In genomic region chr22:20912494-20912893, GRCh38 we compare ENCODE assay signal across 18 cellular contexts. TPM values are rescaled to one million over a fixed set of nuclear protein-coding genes. Genes with fewer than 3 reads are reported as not detected.
DNase-seq lines count a peak whose midpoint lies in the region; ATAC-seq and TF ChIP-seq lines count a peak whose summit lies in the region.
"Had no signal": no experiment of that assay in that cellular context is flagged by ENCODE, and none has a peak within 500 bp of the region (broad histone marks: within the 10 kb centered on the region; RNA-seq: fewer than 3 reads in every experiment).

No MANE protein-coding gene starts in this region.

- H3K9ac ChIP-seq in mammary epithelial cell (ENCODE audit: insufficient read depth, low read length) (no peak overlapping the region), IMR-90 (ENCODE audit: low read depth, low read length) (no peak overlapping the region)
- H3K9ac ChIP-seq: BLaER1 treated with 17β-estradiol and CSF1 and Interleukin-3, amounts not matched to agents 10 nM and 100 nM; GM23248 had no signal

- H3K4me1 ChIP-seq in mammary epithelial cell (ENCODE audit: insufficient read depth, low read length) (peaks cover 6% of the 10 kb centered on the region), IMR-90 (ENCODE audit: control insufficient read depth, insufficient read depth, low read length) (0 out of 2 replicates have a peak, but pooled peaks cover 2% of the 10 kb centered on the region), foreskin keratinocyte (peaks cover 13% of the 10 kb centered on the region), upper lobe of right lung (peaks cover 8% of the 10 kb centered on the region)

- H3K9me3 Mint-ChIP-seq in MCF 10A (ENCODE audit: unreplicated experiment): no peaks in the 10 kb centered on the region
- H3K9me3 Mint-ChIP-seq: CD8-positive, alpha-beta T cell had no signal

- no peak for TF ChIP-seq POLR2A in IMR-90 (IDR thresholded peaks at IDR 0.05; ENCODE audit: low read depth, low read length)

- no peaks in the 10 kb centered on the region for H3K36me3 ChIP-seq in mammary epithelial cell (ENCODE audit: insufficient read depth, low read length)
- no peaks in the 10 kb centered on the region for H3K36me3 ChIP-seq in IMR-90 (ENCODE audit: control insufficient read depth, insufficient read depth, low read length)
- no peaks in the 10 kb centered on the region for H3K36me3 ChIP-seq in upper lobe of right lung
- H3K36me3 ChIP-seq: BLaER1 treated with 17β-estradiol and CSF1 and Interleukin-3, amounts not matched to agents 10 nM and 100 nM had no signal

- H2AFZ ChIP-seq in mammary epithelial cell (ENCODE audit: low read depth, low read length) (peak overlapping the region; percentile 84), IMR-90 (replicated peaks; ENCODE audit: low read length, poor library complexity) (no peak overlapping the region)
- H2AFZ ChIP-seq: GM23248 had no signal

- H3K18ac ChIP-seq in IMR-90 (ENCODE audit: low read depth, low read length): peak overlapping the region; percentile 69

- H3K36me3 Mint-ChIP-seq in MCF 10A (ENCODE audit: insufficient read depth, unreplicated experiment): no peaks in the 10 kb centered on the region
- H3K36me3 Mint-ChIP-seq: CD8-positive, alpha-beta T cell had no signal

- H3K4me3 Mint-ChIP-seq in MCF 10A (ENCODE audit: unreplicated experiment): no peak overlapping the region
- H3K4me3 Mint-ChIP-seq: CD8-positive, alpha-beta T cell had no signal

- BruUV-seq in mammary epithelial cell (replicated peaks; lab: Mats Ljungman, UMichigan) (no TSS peak), MCF 10A (replicated peaks; lab: Mats Ljungman, UMichigan) (no TSS peak), IMR-90 (replicated peaks; lab: Mats Ljungman, UMichigan) (no TSS peak)

- H3K27ac Mint-ChIP-seq in MCF 10A (ENCODE audit: low read depth, unreplicated experiment): no peak overlapping the region
- H3K27ac Mint-ChIP-seq: CD8-positive, alpha-beta T cell had no signal

- H4K20me1 ChIP-seq in mammary epithelial cell (ENCODE audit: insufficient read depth, low read length): no peaks in the 10 kb centered on the region
- H4K20me1 ChIP-seq in IMR-90 (ENCODE audit: insufficient read depth, low read length): no peaks in the 10 kb centered on the region

- H2BK20ac ChIP-seq in IMR-90 (ENCODE audit: low read depth, low read length): no peak overlapping the region

- H3K9me1 ChIP-seq in IMR-90 (ENCODE audit: insufficient read depth, low read length): 0 out of 2 replicates have a peak, but pooled peaks cover 3% of the 10 kb centered on the region

- intact Hi-C loops in mammary epithelial cell (cut with micrococcal nuclease) (no loop called here), MCF 10A (cut with micrococcal nuclease) (no loop called here), IMR-90 (cut with micrococcal nuclease) (loop anchor here (10.0 kb wide), 1 partner anchor 108 kb away; no protein-coding TSS in a partner anchor), upper lobe of right lung (cut with DNase I) (no loop called here)

- H4K8ac ChIP-seq in IMR-90 (ENCODE audit: low read depth in 2 of 2, low read length in 2 of 2): peak overlapping the region in 1 of 2 experiments; percentile 81; a peak in 2 of 4 replicates

- TF ChIP-seq RAD21 in IMR-90 (IDR thresholded peaks at IDR 0.05; ENCODE audit: low read length): no peak

- no peak for TF ChIP-seq CTCF in mammary epithelial cell (conservative IDR thresholded peaks at IDR 0.05 in 1 of 2, IDR thresholded peaks at IDR 0.05 in 1 of 2; ENCODE audit: extremely low read depth in 1 of 2, insufficient read depth in 1 of 2, low read depth in 1 of 2, low read length in 2 of 2)
- no peak for TF ChIP-seq CTCF in MCF 10A (IDR thresholded peaks at IDR 0.05; ENCODE audit: unreplicated experiment)
- TF ChIP-seq CTCF in IMR-90 (conservative IDR thresholded peaks at IDR 0.05; ENCODE audit: low read depth, low read length): no peak
- no peak for TF ChIP-seq CTCF in foreskin keratinocyte (conservative IDR thresholded peaks at IDR 0.05)
- TF ChIP-seq CTCF in upper lobe of right lung (IDR thresholded peaks at IDR 0.05): no peak

- peak overlapping the region; percentile 68; the same call in 1 of the 2 replicates for H4K91ac ChIP-seq in IMR-90 (ENCODE audit: insufficient read depth, low read depth, low read length)

- H3K27me3 ChIP-seq in mammary epithelial cell (ENCODE audit: insufficient read depth, low read length): no peaks in the 10 kb centered on the region
- H3K27me3 ChIP-seq in IMR-90 (ENCODE audit: control insufficient read depth, insufficient read depth, low read length): no peaks in the 10 kb centered on the region
- H3K27me3 ChIP-seq in foreskin keratinocyte: no peaks in the 10 kb centered on the region
- H3K27me3 ChIP-seq in upper lobe of right lung: no peaks in the 10 kb centered on the region
- H3K27me3 ChIP-seq: BLaER1 treated with 17β-estradiol and CSF1 and Interleukin-3, amounts not matched to agents 10 nM and 100 nM had no signal

- H3K27me3 Mint-ChIP-seq in MCF 10A (ENCODE audit: insufficient read depth, unreplicated experiment): no peaks in the 10 kb centered on the region

- ATAC-seq in IMR-90 (ENCODE audit: low read depth) (no peak), foreskin keratinocyte (no peak), upper lobe of right lung (no peak), GM18502 (IDR thresholded peaks at IDR 0.05; ENCODE audit: poor library complexity, unreplicated experiment) (no peak)
- ATAC-seq: CD8-positive, alpha-beta T cell; GM12878 had no signal

- in situ Hi-C loops in mammary epithelial cell (cut with MboI; ENCODE audit: low sequenced_read_pairs in 2 of 2) (no loop called here), IMR-90 (cut with MboI; ENCODE audit: low sequenced_read_pairs) (no loop called here)

- no peaks in the 10 kb centered on the region for H3K9me3 ChIP-seq in mammary epithelial cell (replicated peaks; ENCODE audit: insufficient read depth, low read length)
- H3K9me3 ChIP-seq in IMR-90 (ENCODE audit: control insufficient read depth, insufficient read depth, low read length): no peaks in the 10 kb centered on the region
- H3K9me3 ChIP-seq in upper lobe of right lung: no peaks in the 10 kb centered on the region
- H3K9me3 ChIP-seq: BLaER1 treated with 17β-estradiol and CSF1 and Interleukin-3, amounts not matched to agents 10 nM and 100 nM; HAP-1 had no signal

- POLR2A ChIA-PET in MCF 10A (lab: Yijun Ruan, JAX) (interaction anchor here (1.4 to 2.1 kb wide), 2 partner anchors 8 to 40 kb away, joined by 3 to 6 read pairs; no protein-coding TSS in a partner anchor), IMR-90 (lab: Charles Lee; ENCODE audit: unreplicated experiment) (no interaction called here)

- no peak overlapping the region; the same call in 1 of the 2 replicates for H3K14ac ChIP-seq in IMR-90 (replicated peaks; ENCODE audit: low read depth, low read length)

- H3K4me3 ChIP-seq in mammary epithelial cell (replicated peaks in 1 of 3; ENCODE audit: insufficient read depth in 1 of 3, low read depth in 2 of 3, low read length in 3 of 3) (no peak overlapping the region), IMR-90 (ENCODE audit: insufficient read depth, low read depth, low read length) (no peak overlapping the region), upper lobe of right lung (no peak overlapping the region)
- H3K4me3 ChIP-seq: BLaER1 treated with 17β-estradiol and CSF1 and Interleukin-3, amounts not matched to agents 10 nM and 100 nM; GM12878; GM23248; HAP-1 had no signal

- H3K56ac ChIP-seq in IMR-90 (ENCODE audit: extremely low read depth, insufficient read depth, low read length): no peak overlapping the region

- DNase-seq in mammary epithelial cell (no peak), MCF 10A (ENCODE audit: unreplicated experiment) (no peak), IMR-90 (no peak), foreskin keratinocyte (no peak), upper lobe of right lung (peak; percentile 5), globus pallidus (ENCODE audit: low spot score) (no peak)
- DNase-seq: Calu3; CD8-positive, alpha-beta T cell; DND-41; EL; GM23248 had no signal

- no peak overlapping the region for H3K27ac ChIP-seq in mammary epithelial cell (ENCODE audit: insufficient read depth, low read depth, low read length)
- no peak overlapping the region for H3K27ac ChIP-seq in IMR-90 (ENCODE audit: insufficient read depth, low read length)
- peak overlapping the region; percentile 0 for H3K27ac ChIP-seq in foreskin keratinocyte
- H3K27ac ChIP-seq in upper lobe of right lung: no peak overlapping the region
- H3K27ac ChIP-seq: 22Rv1; BLaER1 treated with 17β-estradiol and CSF1 and Interleukin-3, amounts not matched to agents 10 nM and 100 nM; GM23248 had no signal

- no peak overlapping the region for H2BK15ac ChIP-seq in IMR-90 (ENCODE audit: low read depth, low read length)

- peaks cover 0 to 4% of the 10 kb centered on the region in 2 experiments; a peak in 2 of 4 replicates for H3K79me1 ChIP-seq in IMR-90 (ENCODE audit: low read depth in 1 of 2, low read length in 2 of 2)

- WGBS in mammary epithelial cell (ENCODE audit: low coverage, missing lambda C conversion rate): 91% methylated on average over 6 of the region's 6 CpGs
- WGBS in IMR-90 (ENCODE audit: extremely low coverage in 2 of 2, insufficient read length in 1 of 2), 2 experiments: 95% methylated on average over 4 of the region's 6 CpGs; no CpG with 5 or more reads in 1 of the 2 experiments

- CTCF ChIA-PET in mammary epithelial cell (lab: Charles Lee; ENCODE audit: low non-redundant PET) (no interaction called here), MCF 10A (lab: Yijun Ruan, JAX) (interaction anchor here (0.8 to 2.0 kb wide), 2 partner anchors 9 to 27 kb away, joined by 3 to 8 read pairs; no protein-coding TSS in a partner anchor), IMR-90 (lab: Yijun Ruan, JAX) (interaction anchor here (0.6 to 1.2 kb wide), 2 partner anchors 14 to 21 kb away, joined by 3 read pairs; no protein-coding TSS in a partner anchor)

- H3K4me2 ChIP-seq in mammary epithelial cell (ENCODE audit: insufficient read depth, low read depth, low read length) (peak overlapping the region; percentile 24), IMR-90 (ENCODE audit: low read depth, low read length) (no peak overlapping the region)
- H3K4me2 ChIP-seq: BLaER1 treated with 17β-estradiol and CSF1 and Interleukin-3, amounts not matched to agents 10 nM and 100 nM had no signal

- peak overlapping the region; percentile 23; the same call in 1 of the 2 replicates for H2BK120ac ChIP-seq in IMR-90 (ENCODE audit: low read depth, low read length)

- no peak overlapping the region for H3K23ac ChIP-seq in IMR-90 (ENCODE audit: low read depth, low read length)

- peak overlapping the region; percentile 53 for H4K5ac ChIP-seq in IMR-90 (ENCODE audit: low read depth, low read length)

- H2AK5ac ChIP-seq in IMR-90 (ENCODE audit: low read depth, low read length): no peak overlapping the region

- H2BK5ac ChIP-seq in IMR-90 (ENCODE audit: low read depth, low read length, poor library complexity, severe bottlenecking): no peak overlapping the region

- H2AK9ac ChIP-seq in IMR-90 (replicated peaks; ENCODE audit: low read depth, low read length, poor library complexity): no peak overlapping the region

- dilution Hi-C loops in mammary epithelial cell (cut with HindIII; ENCODE audit: low sequenced_read_pairs): no loop called here
- dilution Hi-C loops in IMR-90 (cut with HindIII; ENCODE audit: low sequenced_read_pairs, unreplicated experiment): no loop called here

- peaks cover 3% of the 10 kb centered on the region for H3K79me2 ChIP-seq in mammary epithelial cell (ENCODE audit: insufficient read depth, low read length)

- no peak overlapping the region; the same call in 1 of the 2 replicates for H3K4ac ChIP-seq in IMR-90 (ENCODE audit: low read depth, low read length)

- no peaks in the 10 kb centered on the region for H3K4me1 Mint-ChIP-seq in MCF 10A (ENCODE audit: insufficient read depth, unreplicated experiment)

RNA-seq across cellular contexts. Expression of gene CRKL, which starts 4.7 kb away (rescaled TPM):
- 10 to 100 TPM; 75.0 to 80.3 TPM for total RNA-seq in mammary epithelial cell
- 32.0 TPM for polyA plus RNA-seq in mammary epithelial cell
- 72.0 TPM for polyA minus RNA-seq in mammary epithelial cell
- 74.0 and 76.1 TPM in 2 replicates for total RNA-seq in MCF 10A (2022)
- 35.5 and 35.8 TPM in 2 replicates for total RNA-seq in IMR-90 (2012; rRNA removed)
- polyA plus RNA-seq in IMR-90 (2012; rRNA removed): 18.7 and 20.6 TPM in 2 replicates
- 10.2 and 12.1 TPM in 2 replicates for polyA plus RNA-seq in IMR-90 (2012; cell fraction: cytosol; rRNA removed)
- polyA plus RNA-seq in IMR-90 (2012; cell fraction: nucleus; rRNA removed; ENCODE audit: low replicate concordance): 8.6 and 11.6 TPM in 2 replicates
- 63.4 and 64.7 TPM in 2 replicates for total RNA-seq in foreskin keratinocyte
- 18.0 and 22.1 TPM in 2 replicates for polyA plus RNA-seq in foreskin keratinocyte
- 60.8 TPM for total RNA-seq in upper lobe of right lung

RNA-seq across cellular contexts. Expression of gene SNAP29, which starts 53.7 kb away (rescaled TPM):
- total RNA-seq in mammary epithelial cell (10 to 100 TPM; 11.8 to 25.4 TPM), MCF 10A (2022) (28.7 and 39.0 TPM in 2 replicates), IMR-90 (2012; rRNA removed) (10.6 and 12.5 TPM in 2 replicates), foreskin keratinocyte (16.3 and 17.7 TPM in 2 replicates), upper lobe of right lung (24.3 TPM)
- polyA plus RNA-seq in mammary epithelial cell (24.4 TPM), IMR-90 (2012; rRNA removed) (29.5 and 30.0 TPM in 2 replicates), foreskin keratinocyte (29.2 and 36.5 TPM in 2 replicates)
- polyA minus RNA-seq in mammary epithelial cell: 51.8 TPM
- polyA plus RNA-seq in IMR-90 (2012; cell fraction: cytosol; rRNA removed): 11.1 and 11.3 TPM in 2 replicates
- polyA plus RNA-seq in IMR-90 (2012; cell fraction: nucleus; rRNA removed; ENCODE audit: low replicate concordance): 3.2 and 13.2 TPM in 2 replicates

RNA-seq across cellular contexts. Expression of gene PI4KA, which starts 53.9 kb away (rescaled TPM):
- 10 to 100 TPM; 34.3 to 50.3 TPM for total RNA-seq in mammary epithelial cell
- 17.1 TPM for polyA plus RNA-seq in mammary epithelial cell
- 141 TPM for polyA minus RNA-seq in mammary epithelial cell
- 39.0 and 41.3 TPM in 2 replicates for total RNA-seq in MCF 10A (2022)
- total RNA-seq in IMR-90 (2012; rRNA removed): 16.8 and 18.6 TPM in 2 replicates
- 35.5 and 39.3 TPM in 2 replicates for polyA plus RNA-seq in IMR-90 (2012; rRNA removed)
- 20.8 and 29.0 TPM in 2 replicates for polyA plus RNA-seq in IMR-90 (2012; cell fraction: cytosol; rRNA removed)
- polyA plus RNA-seq in IMR-90 (2012; cell fraction: nucleus; rRNA removed; ENCODE audit: low replicate concordance): 65.8 and 113 TPM in 2 replicates
- total RNA-seq in foreskin keratinocyte: 26.0 and 27.9 TPM in 2 replicates
- 19.7 and 20.9 TPM in 2 replicates for polyA plus RNA-seq in foreskin keratinocyte
- total RNA-seq in upper lobe of right lung: 113 TPM

RNA-seq across cellular contexts. Expression of gene AIFM3, which starts 54.6 kb away (rescaled TPM):
- total RNA-seq in mammary epithelial cell (1 to 10 TPM in 1 of 2 donors, under 1 TPM in 1; 0.24 to 5.0 TPM), MCF 10A (2022) (1.1 and 1.3 TPM in 2 replicates), IMR-90 (2012; rRNA removed) (under 0.01 and 0.18 TPM in 2 replicates), foreskin keratinocyte (0.78 and 1.5 TPM in 2 replicates), upper lobe of right lung (5.7 TPM)
- polyA plus RNA-seq in mammary epithelial cell (0.24 TPM), IMR-90 (2012; rRNA removed) (0.09 TPM in 2 replicates), foreskin keratinocyte (0.74 and 1.7 TPM in 2 replicates)
- polyA minus RNA-seq in mammary epithelial cell: not detected
- 0.20 TPM in 1 of 2 replicates, not detected in the other for polyA plus RNA-seq in IMR-90 (2012; cell fraction: cytosol; rRNA removed)
- 0.83 and 1.3 TPM in 2 replicates for polyA plus RNA-seq in IMR-90 (2012; cell fraction: nucleus; rRNA removed; ENCODE audit: low replicate concordance)
- total RNA-seq: A673, H4 had no signal
- polyA plus RNA-seq: GM23248 had no signal
